In the genomic region with DNA sequence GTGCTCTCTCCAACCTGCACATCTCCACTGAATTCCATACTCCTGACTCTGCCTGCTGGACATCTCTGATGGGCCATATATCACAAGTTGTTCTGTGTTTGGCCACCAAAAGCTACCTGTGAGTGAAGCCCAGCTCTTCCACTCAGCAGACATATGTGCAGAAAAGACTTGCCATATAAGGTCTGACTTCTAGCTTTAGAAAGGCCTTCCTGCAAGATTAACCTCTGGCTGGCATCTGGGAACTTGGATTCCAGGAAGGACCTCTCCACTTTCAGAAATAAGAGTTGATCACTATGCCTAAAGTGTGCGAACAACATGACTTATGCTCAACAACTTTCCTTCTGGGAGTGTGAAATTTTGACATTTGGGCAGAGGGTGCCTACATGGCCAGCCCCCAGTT, we compare ENCODE assay signal across 25 cellular contexts.
DNase-seq lines count a peak whose midpoint lies in the region; ATAC-seq, FAIRE-seq and TF ChIP-seq lines count a peak whose summit lies in the region.
"Had no signal": no experiment of that assay in that cellular context is flagged by ENCODE, and none has a peak within 500 bp of the region (broad histone marks: within the 10 kb centered on the region; RNA-seq: fewer than 3 reads in every experiment).

No MANE protein-coding gene starts in this region.

- no peak overlapping the region for H4K8ac ChIP-seq in trophoblast cell (ENCODE audit: low read depth, low read length)

- TF ChIP-seq EP300 in HepG2 (IDR thresholded peaks at IDR 0.05; ENCODE audit: low read depth in 2 of 2, low read length in 2 of 2) (no peak), HepG2 (CRISPR knock-in tag; IDR thresholded peaks at IDR 0.05; ENCODE audit: borderline replicate concordance) (no peak)

- H3K14ac ChIP-seq in trophoblast cell (ENCODE audit: low read length), result no peak overlapping the region

- no peak overlapping the region for H3K4ac ChIP-seq in trophoblast cell (ENCODE audit: low read depth, low read length)

- H3K18ac ChIP-seq in trophoblast cell (ENCODE audit: low read length), result no peak overlapping the region

- no peak overlapping the region for H3K9ac ChIP-seq in HepG2 (ENCODE audit: insufficient read depth, low read depth, low read length)
- H3K9ac ChIP-seq in trophoblast cell (ENCODE audit: low read length), result no peak overlapping the region
- H3K9ac ChIP-seq in PC-3 (ENCODE audit: low read length), result no peak overlapping the region
- H3K9ac ChIP-seq: BLaER1 had no signal

- no peaks in the 10 kb centered on the region for H4K20me1 ChIP-seq in HepG2 (ENCODE audit: insufficient read depth, low read length)
- H4K20me1 ChIP-seq in PC-3 (ENCODE audit: low read length), result no peaks in the 10 kb centered on the region
- H4K20me1 ChIP-seq: BLaER1 had no signal

- no peaks in the 10 kb centered on the region for H3K9me2 ChIP-seq in PC-3 (replicated peaks; ENCODE audit: low read length)

- peaks cover 2% of the 10 kb centered on the region for H3K79me1 ChIP-seq in trophoblast cell (ENCODE audit: low read length)

- H4K91ac ChIP-seq in trophoblast cell (ENCODE audit: low read depth, low read length), result no peak overlapping the region

- H3K4me1 ChIP-seq in HepG2 (ENCODE audit: insufficient read depth, low read length) (no peaks in the 10 kb centered on the region), right lobe of liver (no peaks in the 10 kb centered on the region), trophoblast cell (ENCODE audit: control insufficient read depth in 1 of 2, insufficient read depth in 2 of 2, low read length in 2 of 2) (peaks cover 5 to 9% of the 10 kb centered on the region in 2 experiments), PC-3 (ENCODE audit: insufficient read depth, low read length) (peaks cover 13% of the 10 kb centered on the region)
- H3K4me1 ChIP-seq: BE2C had no signal

- H2BK12ac ChIP-seq in trophoblast cell (ENCODE audit: low read length), result peak overlapping the region; percentile 25

- H2BK5ac ChIP-seq in trophoblast cell (ENCODE audit: low read depth, low read length, poor library complexity), result no peak overlapping the region

- 60% methylated on average over 1 of the region's 1 CpG for WGBS in HepG2 (ENCODE audit: low lambda C conversion rate)
- no CpG with 5 or more reads among the region's 1 CpG for WGBS in right lobe of liver (ENCODE audit: insufficient coverage, low coverage, low lambda C conversion rate, missing lambda C conversion rate)
- WGBS in trophoblast cell (ENCODE audit: extremely low coverage, insufficient coverage, insufficient read length), result no CpG with 5 or more reads among the region's 1 CpG

- TF ChIP-seq POLR2A in HepG2 (IDR thresholded peaks at IDR 0.05; ENCODE audit: insufficient read depth in 1 of 2, low read depth in 2 of 2, low read length in 2 of 2) (no peak), right lobe of liver (IDR thresholded peaks at IDR 0.05) (no peak)

- DNase-seq in HepG2 (ENCODE audit: low spot score), result no peak
- DNase-seq in right lobe of liver, result no peak
- peak; percentile 71 for DNase-seq in islet precursor cell
- DNase-seq in trophoblast cell, result peak in 1 of 2 donors; percentile 22
- no peak for DNase-seq in PC-3
- DNase-seq: 8988T; ACHN; BE2C; C1 segment of cervical spinal cord; CD4-positive, alpha-beta memory T cell; CD4-positive, CD25-positive, alpha-beta regulatory T cell; CD8-positive, alpha-beta memory T cell; COR-L47; DMS 273 treated with DMSO at 0.1 percent for 48 hours; DMS153; DMS53; DMS79; DND-41; EL; GDM1 had no signal

- no peak overlapping the region for H2AK5ac ChIP-seq in trophoblast cell (ENCODE audit: low read length)

- H3K4me2 ChIP-seq in HepG2 (ENCODE audit: low read depth, low read length) (no peak overlapping the region), trophoblast cell (ENCODE audit: low read length) (no peak overlapping the region), PC-3 (ENCODE audit: low read length) (no peak overlapping the region)
- H3K4me2 ChIP-seq: BLaER1 had no signal

- H3K23ac ChIP-seq in trophoblast cell (ENCODE audit: low read length), result no peak overlapping the region

- H3F3A ChIP-seq in PC-3 (ENCODE audit: low read length, unreplicated experiment), result no peaks in the 10 kb centered on the region

- H3K36me3 ChIP-seq in HepG2 (replicated peaks in 1 of 2; ENCODE audit: control insufficient read depth in 1 of 2, insufficient read depth in 2 of 2, low read length in 2 of 2) (no peaks in the 10 kb centered on the region), right lobe of liver (no peaks in the 10 kb centered on the region), trophoblast cell (ENCODE audit: control insufficient read depth in 1 of 2, insufficient read depth in 2 of 2, low read length in 2 of 2) (no peaks in the 10 kb centered on the region), PC-3 (ENCODE audit: low read depth, low read length) (no peaks in the 10 kb centered on the region)
- H3K36me3 ChIP-seq: BE2C, BLaER1 had no signal

- H3K27ac ChIP-seq in HepG2 (ENCODE audit: extremely low read length, insufficient read depth, low read length) (no peak overlapping the region), right lobe of liver (no peak overlapping the region), trophoblast cell (ENCODE audit: low read depth, low read length) (no peak overlapping the region), PC-3 (ENCODE audit: low read length) (no peak overlapping the region)
- H3K27ac ChIP-seq: BLaER1 had no signal

- CTCF ChIA-PET in HepG2 (lab: Yijun Ruan, JAX; ENCODE audit: low intra/inter-chr PET ratio, low total read pairs), result no interaction called here
- CTCF ChIA-PET in PC-3 (lab: Charles Lee), result no interaction called here

- H3K9me3 ChIP-seq in HepG2 (ENCODE audit: low read length), result no peaks in the 10 kb centered on the region
- H3K9me3 ChIP-seq in right lobe of liver, result no peaks in the 10 kb centered on the region
- peaks cover 2% of the 10 kb centered on the region for H3K9me3 ChIP-seq in trophoblast cell (ENCODE audit: insufficient read depth, low read depth, low read length)
- H3K9me3 ChIP-seq in PC-3 (ENCODE audit: low read length), result no peaks in the 10 kb centered on the region
- H3K9me3 ChIP-seq: BE2C, BLaER1 had no signal

- no peak overlapping the region for H2BK120ac ChIP-seq in trophoblast cell (ENCODE audit: insufficient read depth, low read length, poor library complexity)

- ATAC-seq in HepG2, result peak; percentile 31; the same call in 2 of the 3 replicates
- ATAC-seq in right lobe of liver, result no peak
- ATAC-seq in GM21528 (IDR thresholded peaks at IDR 0.05; ENCODE audit: low FRiP score, unreplicated experiment), result no peak
- no peak for ATAC-seq in PC-3

- H3K27me3 ChIP-seq in HepG2 (ENCODE audit: control insufficient read depth in 1 of 2, insufficient read depth in 2 of 2, low read length in 2 of 2) (peaks cover 0 to 29% of the 10 kb centered on the region in 2 experiments; a peak in 3 of 5 replicates), right lobe of liver (no peaks in the 10 kb centered on the region), trophoblast cell (ENCODE audit: insufficient read depth, low read length) (no peaks in the 10 kb centered on the region), PC-3 (ENCODE audit: low read length) (no peaks in the 10 kb centered on the region)
- H3K27me3 ChIP-seq: BE2C, BLaER1 had no signal

- no peak overlapping the region for H4K12ac ChIP-seq in trophoblast cell (ENCODE audit: low read depth, low read length)

- no peak overlapping the region for H3K4me3 ChIP-seq in HepG2 (replicated peaks in 1 of 3; ENCODE audit: insufficient read depth in 1 of 3, low read depth in 2 of 3, low read length in 3 of 3)
- H3K4me3 ChIP-seq in right lobe of liver, result no peak overlapping the region
- H3K4me3 ChIP-seq in trophoblast cell (ENCODE audit: low read depth, low read length), result no peak overlapping the region
- no peak overlapping the region for H3K4me3 ChIP-seq in PC-3 (ENCODE audit: low read length)
- H3K4me3 ChIP-seq: BLaER1 had no signal

- no peak for TF ChIP-seq CTCF in HepG2 (CRISPR knock-in tag; IDR thresholded peaks at IDR 0.05)
- no peak for TF ChIP-seq CTCF in right lobe of liver (IDR thresholded peaks at IDR 0.05)
- no peak for TF ChIP-seq CTCF in PC-3 (conservative IDR thresholded peaks at IDR 0.05; ENCODE audit: low read depth, low read length)

- no TSS peak for BruUV-seq in HepG2 (replicated peaks; lab: Mats Ljungman, UMichigan)
- BruUV-seq in PC-3 (replicated peaks; lab: Mats Ljungman, UMichigan), result no TSS peak

- no peaks in the 10 kb centered on the region for H3K79me2 ChIP-seq in HepG2 (ENCODE audit: insufficient read depth, low read length)
- H3K79me2 ChIP-seq in trophoblast cell (ENCODE audit: control insufficient read depth, insufficient read depth, low read length, poor library complexity), result no peaks in the 10 kb centered on the region
- H3K79me2 ChIP-seq in PC-3 (ENCODE audit: low read length), result no peaks in the 10 kb centered on the region

- no peak for FAIRE-seq in HepG2 (lab: Jason Lieb, UNC)
- FAIRE-seq: A204.1, GM12891, GM19239 had no signal

- no peak for TF ChIP-seq RAD21 in HepG2 (CRISPR knock-in tag; IDR thresholded peaks at IDR 0.05)

- no peak overlapping the region for H2AFZ ChIP-seq in HepG2 (ENCODE audit: low read length)
- no peak overlapping the region for H2AFZ ChIP-seq in trophoblast cell (ENCODE audit: insufficient read depth, low read length, poor library complexity)
- no peak overlapping the region for H2AFZ ChIP-seq in PC-3 (ENCODE audit: low read length)

- POLR2A ChIA-PET in HepG2 (lab: Yijun Ruan, JAX) (no interaction called here), PC-3 (lab: Charles Lee; ENCODE audit: unreplicated experiment) (no interaction called here)

- in situ Hi-C loops in HepG2 (cut with HindIII; ENCODE audit: extremely low pct_ligation_motif_present, low pct_unique_long_range_greater_than_20kb), result no loop called here

- intact Hi-C loops in HepG2 (cut with micrococcal nuclease; ENCODE audit: unreplicated experiment), result no loop called here
- intact Hi-C loops in right lobe of liver (cut with DNase I), result no loop called here
- intact Hi-C loops in PC-3 (cut with micrococcal nuclease), result no loop called here

TF ChIP-seq in HepG2, 621 proteins besides CTCF, POLR2A, EP300 and RAD21:
- TF ChIP-seq ZBTB21 (CRISPR knock-in tag; IDR thresholded peaks at IDR 0.05) (no peak), CBX5 (CRISPR knock-in tag; IDR thresholded peaks at IDR 0.05; ENCODE audit: borderline replicate concordance) (no peak)
TF ChIP-seq in HepG2: peak in this region for 0.
